Comparison of ENCODE assay signal across 8 cellular contexts in genomic region chr12:13362260-13362841, GRCh38.
DNase-seq lines count a peak whose midpoint lies in the region; ATAC-seq and TF ChIP-seq lines count a peak whose summit lies in the region.

No MANE protein-coding gene starts in this region.

- CTCF ChIA-PET in A673 (lab: Charles Lee): interaction anchor here (0.7 to 1.4 kb wide), 4 partner anchors 12 to 299 kb away, joined by 3 to 19 read pairs (median 6); no protein-coding TSS in a partner anchor

- no peaks in the 10 kb centered on the region for H3K36me3 Mint-ChIP-seq in natural killer cell treated with Interleukin-12 subunit alpha and Interleukin-12 subunit beta and Interleukin-15 and Interleukin-18, amount 100 ng/mL, for 72 hours

- H3K27ac ChIP-seq in A673 (ENCODE audit: low read depth, low read length, poor library complexity, severe bottlenecking): no peak overlapping the region
- no peak overlapping the region for H3K27ac ChIP-seq in esophagus squamous epithelium

- H3K9me3 Mint-ChIP-seq in natural killer cell treated with Interleukin-12 subunit alpha and Interleukin-12 subunit beta and Interleukin-15 and Interleukin-18, amount 100 ng/mL, for 72 hours: no peaks in the 10 kb centered on the region

- whole genome bisulfite sequencing in esophagus squamous epithelium, 2 donors: 51 to 54% methylated on average over 5 of the region's 5 CpGs

- POLR2A ChIA-PET in A673 (lab: Charles Lee; ENCODE audit: low non-redundant PET): no interaction called here

- H3K36me3 ChIP-seq in A673 (ENCODE audit: insufficient read depth, low read length, poor library complexity, severe bottlenecking) (no peaks in the 10 kb centered on the region), esophagus squamous epithelium (no peaks in the 10 kb centered on the region)

- DNase-seq in A673 (ENCODE audit: low spot score): peak; percentile 76
- DNase-seq in NCI-H2029 treated with DMSO at 0.1 percent for 48 hours (lab: John Stamatoyannopoulos, UW): peak; percentile 70
- DNase-seq in esophagus squamous epithelium (lab: John Stamatoyannopoulos, UW): no peak
- no peak for DNase-seq in natural killer cell treated with Interleukin-12 subunit alpha and Interleukin-12 subunit beta and Interleukin-15 and Interleukin-18, amount 100 ng/mL, for 72 hours (ENCODE audit: low spot score)
- DNase-seq in ureter (ENCODE audit: low spot score): peak; percentile 59

- no peaks in the 10 kb centered on the region for H3K4me1 ChIP-seq in A673 (ENCODE audit: insufficient read depth, low read length, poor library complexity, severe bottlenecking)
- no peaks in the 10 kb centered on the region for H3K4me1 ChIP-seq in esophagus squamous epithelium

- no peak for TF ChIP-seq POLR2A in esophagus squamous epithelium (IDR thresholded peaks at IDR 0.05)

- H3K4me1 Mint-ChIP-seq in natural killer cell treated with Interleukin-12 subunit alpha and Interleukin-12 subunit beta and Interleukin-15 and Interleukin-18, amount 100 ng/mL, for 72 hours (ENCODE audit: low read depth in 2 of 2): no peaks in the 10 kb centered on the region

- BruUV-seq in A673 (replicated peaks; lab: Mats Ljungman, UMichigan): no TSS peak

- ATAC-seq in HG02885 (IDR thresholded peaks at IDR 0.05; ENCODE audit: poor library complexity, unreplicated experiment): peak; percentile 87
- ATAC-seq in natural killer cell treated with Interleukin-12 subunit alpha and Interleukin-12 subunit beta and Interleukin-15 and Interleukin-18, amount 100 ng/mL, for 72 hours: peak; percentile 66 to 72

- H3K27me3 ChIP-seq in A673 (replicated peaks; ENCODE audit: insufficient read depth, low read depth, low read length, poor library complexity) (peaks cover 57% of the 10 kb centered on the region), esophagus squamous epithelium (peaks cover 0 to 5% (median 0%) of the 10 kb centered on the region in 4 donors)

- H3K27ac Mint-ChIP-seq in natural killer cell treated with Interleukin-12 subunit alpha and Interleukin-12 subunit beta and Interleukin-15 and Interleukin-18, amount 100 ng/mL, for 72 hours: no peak overlapping the region

- TF ChIP-seq CTCF in A673 (conservative IDR thresholded peaks at IDR 0.05; ENCODE audit: low read depth, low read length) (peak; percentile 96), GM12875 (IDR thresholded peaks at IDR 0.05; ENCODE audit: borderline replicate concordance, insufficient read depth, low read depth, low read length) (peak; percentile 93), WI38 (IDR thresholded peaks at IDR 0.05; ENCODE audit: low read depth, low read length) (peak; percentile 91), esophagus squamous epithelium (IDR thresholded peaks at IDR 0.05) (peak in 5 of 6 experiments; percentile 54 to 82 (median 63))

- H3K4me3 ChIP-seq in A673 (ENCODE audit: low read depth, low read length, poor library complexity, severe bottlenecking) (no peak overlapping the region), GM12875 (ENCODE audit: low read depth, low read length) (no peak overlapping the region), WI38 (ENCODE audit: low read depth, low read length) (no peak overlapping the region), esophagus squamous epithelium (no peak overlapping the region)

- intact Hi-C loops in A673 (cut with micrococcal nuclease; ENCODE audit: unreplicated experiment) (loop anchor here (1.0 to 10.0 kb wide), 2 partner anchors 172 to 302 kb away; no protein-coding TSS in a partner anchor), esophagus squamous epithelium (cut with DNase I) (no loop called here)

- H3K9me3 ChIP-seq in A673 (ENCODE audit: low read depth, low read length, poor library complexity, severe bottlenecking): no peaks in the 10 kb centered on the region
- no peaks in the 10 kb centered on the region for H3K9me3 ChIP-seq in esophagus squamous epithelium

- peaks cover 22 to 49% of the 10 kb centered on the region in 2 donors for H3K27me3 Mint-ChIP-seq in natural killer cell treated with Interleukin-12 subunit alpha and Interleukin-12 subunit beta and Interleukin-15 and Interleukin-18, amount 100 ng/mL, for 72 hours

- H3K4me3 Mint-ChIP-seq in natural killer cell treated with Interleukin-12 subunit alpha and Interleukin-12 subunit beta and Interleukin-15 and Interleukin-18, amount 100 ng/mL, for 72 hours: no peak overlapping the region

Comparison
In these comparisons a context has a peak if more than half of its experiments do, and no peak if none do; other contexts are left out.
1. DNase-seq: peak in A673 (single experiment), NCI-H2029 treated with DMSO at 0.1 percent for 48 hours (single experiment) and ureter (single experiment); none in esophagus squamous epithelium (single experiment) and natural killer cell treated with Interleukin-12 subunit alpha and Interleukin-12 subunit beta and Interleukin-15 and Interleukin-18, amount 100 ng/mL, for 72 hours (single experiment).
2. Peak in every context shown above with its lines, with median percentiles within 50 percentile points of each other: CTCF ChIP-seq.